Comparison of ENCODE assay signal across 8 cellular contexts in genomic region chr9:21812945-21813568, GRCh38. TPM values are rescaled to one million over a fixed set of nuclear protein-coding genes. Genes with fewer than 3 reads are reported as not detected.
DNase-seq lines count a peak whose midpoint lies in the region; ATAC-seq and TF ChIP-seq lines count a peak whose summit lies in the region.

No MANE protein-coding gene starts in this region.

- DNase-seq in COR-L47 (lab: John Stamatoyannopoulos, UW): peak; percentile 51
- peak; percentile 87 for DNase-seq in HT-29 (ENCODE audit: low spot score)
- peak; percentile 63 for DNase-seq in RPMI8226
- DNase-seq in activated naive CD4-positive, alpha-beta T cell treated with anti-CD3 and anti-CD28 coated beads for 36 hours: peak; percentile 76
- peak; percentile 77 for DNase-seq in Right ventricle myocardium superior
- peak; percentile 53 for DNase-seq in prostate gland (ENCODE audit: low spot score)
- no peak for DNase-seq in GOT3 (lab: John Stamatoyannopoulos, UW)

- H3K4me1 ChIP-seq in prostate gland (replicated peaks): peaks cover 3% of the 10 kb centered on the region

- ATAC-seq in GM19452 (IDR thresholded peaks at IDR 0.05; ENCODE audit: unreplicated experiment) (peak; percentile 60), Right ventricle myocardium superior (ENCODE audit: poor library complexity) (peak; percentile 74)

- intact Hi-C loops in activated naive CD4-positive, alpha-beta T cell treated with anti-CD3 and anti-CD28 coated beads for 36 hours (cut with micrococcal nuclease): loop anchor here (1.0 kb wide), 7 partner anchors 152 to 639 kb away; no protein-coding TSS in a partner anchor
- intact Hi-C loops in Right ventricle myocardium superior (cut with DNase I) (loop anchor here (5.0 to 10.0 kb wide), 4 partner anchors 192 to 429 kb away; partner anchors contain the start of gene CDKN2B), prostate gland (cut with DNase I) (loop anchor here (2.0 to 10.0 kb wide), 4 partner anchors 194 to 428 kb away; partner anchors contain the start of gene CDKN2B)

- H3K27me3 ChIP-seq in prostate gland (replicated peaks; ENCODE audit: insufficient read depth): no peaks in the 10 kb centered on the region

- H3K9me3 Mint-ChIP-seq in activated naive CD4-positive, alpha-beta T cell treated with anti-CD3 and anti-CD28 coated beads for 36 hours: no peaks in the 10 kb centered on the region

- H3K27ac Mint-ChIP-seq in activated naive CD4-positive, alpha-beta T cell treated with anti-CD3 and anti-CD28 coated beads for 36 hours: no peak overlapping the region

- peaks cover 50% of the 10 kb centered on the region for H3K36me3 Mint-ChIP-seq in activated naive CD4-positive, alpha-beta T cell treated with anti-CD3 and anti-CD28 coated beads for 36 hours (ENCODE audit: low read depth)

- H3K4me3 Mint-ChIP-seq in activated naive CD4-positive, alpha-beta T cell treated with anti-CD3 and anti-CD28 coated beads for 36 hours: no peak overlapping the region

- CTCF ChIA-PET in activated naive CD4-positive, alpha-beta T cell treated with anti-CD3 and anti-CD28 coated beads for 36 hours (lab: Charles Lee): interaction anchor here (0.5 to 4.5 kb wide), 46 partner anchors 9 to 639 kb away, joined by 3 to 81 read pairs (median 4); partner anchors contain the start of genes CDKN2A, CDKN2B, CDKN2B-AS1 and MTAP

- TF ChIP-seq POLR2A in prostate gland (IDR thresholded peaks at IDR 0.05): no peak

- H3K4me3 ChIP-seq in prostate gland: no peak overlapping the region

- no peaks in the 10 kb centered on the region for H3K36me3 ChIP-seq in prostate gland

- WGBS in prostate gland: 63% methylated on average over 5 of the region's 5 CpGs

- H3K4me1 Mint-ChIP-seq in activated naive CD4-positive, alpha-beta T cell treated with anti-CD3 and anti-CD28 coated beads for 36 hours (ENCODE audit: low read depth): peaks cover 56% of the 10 kb centered on the region

- no peaks in the 10 kb centered on the region for H3K9me3 ChIP-seq in prostate gland

- no peaks in the 10 kb centered on the region for H3K27me3 Mint-ChIP-seq in activated naive CD4-positive, alpha-beta T cell treated with anti-CD3 and anti-CD28 coated beads for 36 hours (ENCODE audit: low read depth)

- TF ChIP-seq CTCF in prostate gland (IDR thresholded peaks at IDR 0.05): peak; percentile 71 to 85 (median 79)

- H3K27ac ChIP-seq in prostate gland: peak overlapping the region in 1 of 2 donors; percentile 17

RNA-seq across cellular contexts. Expression of gene MTAP, which starts 10.6 kb away (rescaled TPM):
- total RNA-seq in HT-29 (2014; rRNA removed; shearing (Covaris generic)): 61.9 and 63.5 TPM in 2 replicates
- 10 to 100 TPM; 59.0 to 66.4 TPM for total RNA-seq in activated naive CD4-positive, alpha-beta T cell treated with anti-CD3 and anti-CD28 coated beads for 36 hours
- total RNA-seq in Right ventricle myocardium superior (21.2 TPM), prostate gland (10 to 100 TPM; 13.3 to 33.5 TPM)
